17 cellular contexts compared by ENCODE assay signal in the genomic region with DNA sequence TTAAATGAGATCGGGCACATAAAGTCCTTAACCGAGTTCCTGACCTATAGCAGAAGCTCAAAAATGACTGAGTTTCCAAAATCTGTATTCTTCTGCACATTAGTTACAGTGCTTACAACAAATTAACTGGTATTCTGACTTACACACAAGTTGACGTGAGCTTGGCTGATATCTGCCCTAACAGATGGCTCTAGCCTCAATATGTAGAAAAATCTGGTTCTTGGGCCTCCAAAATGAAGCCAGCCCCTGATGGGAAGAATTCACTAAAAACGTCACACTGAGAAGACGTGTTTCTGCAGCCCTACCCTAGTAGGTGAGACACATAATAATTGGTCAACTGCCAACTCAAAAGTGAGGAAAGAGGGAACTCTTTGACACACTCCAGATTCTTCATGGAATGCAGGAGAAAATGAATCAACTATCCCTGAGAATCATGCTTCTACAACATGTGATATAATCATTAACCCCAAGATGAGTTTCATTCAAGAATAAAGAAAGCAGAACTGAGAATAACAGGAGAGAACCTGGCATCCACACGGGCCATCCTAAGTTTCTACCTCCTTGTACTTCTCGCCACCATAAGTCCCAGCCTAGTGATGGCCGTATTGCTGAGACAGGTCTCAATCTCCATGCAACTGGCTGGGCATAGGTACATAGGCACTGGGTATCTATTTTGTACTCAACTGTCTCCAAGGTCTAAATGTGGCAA.
"Had no signal": no experiment of that assay in that cellular context is flagged by ENCODE, and none has a peak within 500 bp of the region (broad histone marks: within the 10 kb centered on the region; RNA-seq: fewer than 3 reads in every experiment).

No MANE protein-coding gene starts in this region.

- H3K4me1 ChIP-seq: uterus had no signal

- H3K4me3 Mint-ChIP-seq: activated CD8-positive, alpha-beta memory T cell treated with anti-CD3 and anti-CD28 coated beads, Interleukin-2, amount 10 ng/mL, durations not matched to agents 7 days and 5 days; natural killer cell; stimulated activated naive B cell treated with anti-CD40 and anti-IgM and Interleukin-4, amounts not matched to agents 10 μg/mL and 1 μg/mL and 100 μg/mL, for 72 hours had no signal

- H3K27ac Mint-ChIP-seq: activated CD8-positive, alpha-beta memory T cell treated with anti-CD3 and anti-CD28 coated beads, Interleukin-2, amount 10 ng/mL, durations not matched to agents 7 days and 5 days; natural killer cell; stimulated activated naive B cell treated with anti-CD40 and anti-IgM and Interleukin-4, amounts not matched to agents 10 μg/mL and 1 μg/mL and 100 μg/mL, for 72 hours had no signal

- DNase-seq: activated CD4-positive, alpha-beta T cell treated with anti-CD3 and anti-CD28 coated beads for 1 hour; activated CD4-positive, alpha-beta T cell treated with anti-CD3 and anti-CD28 coated beads, Interleukin-2, amount 50 U/mL, for 48 hours; activated CD8-positive, alpha-beta memory T cell treated with anti-CD3 and anti-CD28 coated beads, Interleukin-2, amount 10 ng/mL, durations not matched to agents 7 days and 5 days; activated naive CD4-positive, alpha-beta T cell treated with anti-CD3 and anti-CD28 coated beads, Interleukin-2, amount 50 U/mL, for 16 hours; activated T-cell treated with anti-CD3 and anti-CD28 coated beads, Interleukin-2, amount 50 U/mL, for 1 hour; esophagus squamous epithelium; hippocampal formation; mesendoderm; natural killer cell; retina; stimulated activated CD4-positive, alpha-beta T cell treated with anti-CD3 and anti-CD28 coated beads, Interleukin-2, amount 100 ng/mL, for 48 hours; stimulated activated naive B cell treated with anti-CD40 and anti-IgM and Interleukin-4, amounts not matched to agents 10 μg/mL and 1 μg/mL and 100 μg/mL, for 72 hours; T1000; tibial artery; uterus had no signal

- H3K36me3 ChIP-seq: cardiac muscle cell, uterus had no signal

- H3K4me3 ChIP-seq: cardiac muscle cell, esophagus squamous epithelium, tibial artery, uterus had no signal

- H3K27me3 ChIP-seq: cardiac muscle cell, esophagus squamous epithelium, tibial artery, uterus had no signal

- H3K36me3 Mint-ChIP-seq: activated CD8-positive, alpha-beta memory T cell treated with anti-CD3 and anti-CD28 coated beads, Interleukin-2, amount 10 ng/mL, durations not matched to agents 7 days and 5 days; natural killer cell had no signal

- H3K9me3 ChIP-seq: esophagus squamous epithelium, tibial artery, uterus had no signal

- H3K27me3 Mint-ChIP-seq: activated CD8-positive, alpha-beta memory T cell treated with anti-CD3 and anti-CD28 coated beads, Interleukin-2, amount 10 ng/mL, durations not matched to agents 7 days and 5 days; stimulated activated naive B cell treated with anti-CD40 and anti-IgM and Interleukin-4, amounts not matched to agents 10 μg/mL and 1 μg/mL and 100 μg/mL, for 72 hours had no signal

- H3K9me3 Mint-ChIP-seq: natural killer cell; stimulated activated naive B cell treated with anti-CD40 and anti-IgM and Interleukin-4, amounts not matched to agents 10 μg/mL and 1 μg/mL and 100 μg/mL, for 72 hours had no signal

- H3K27ac ChIP-seq: cardiac muscle cell, esophagus squamous epithelium, tibial artery, uterus, VCaP had no signal

- ATAC-seq: activated CD8-positive, alpha-beta memory T cell treated with anti-CD3 and anti-CD28 coated beads, Interleukin-2, amount 10 ng/mL, durations not matched to agents 7 days and 5 days; natural killer cell; stimulated activated naive B cell treated with anti-CD40 and anti-IgM and Interleukin-4, amounts not matched to agents 10 μg/mL and 1 μg/mL and 100 μg/mL, for 72 hours had no signal
